Comparison of ENCODE assay signal across 30 cellular contexts in genomic region chr16:53290520-53290919, GRCh38.
"Had no signal": no experiment of that assay in that cellular context is flagged by ENCODE, and none has a peak within 500 bp of the region (broad histone marks: within the 10 kb centered on the region; RNA-seq: fewer than 3 reads in every experiment).

No MANE protein-coding gene starts in this region.

- H3K4me3 Mint-ChIP-seq: activated CD4-positive, alpha-beta memory T cell treated with anti-CD3 and anti-CD28 coated beads, Interleukin-2, amount 10 ng/mL, durations not matched to agents 7 days and 5 days; activated CD4-positive, alpha-beta T cell treated with anti-CD3 and anti-CD28 coated beads, Interleukin-2, amount 10 ng/mL, durations not matched to agents 7 days and 5 days; activated naive CD8-positive, alpha-beta T cell treated with anti-CD3 and anti-CD28 coated beads for 36 hours; brain; endodermal cell; nephron; stimulated activated naive B cell treated with anti-CD40 and anti-IgM and Interleukin-4, amounts not matched to agents 10 μg/mL and 1 μg/mL and 100 μg/mL, for 72 hours; T-helper 1 cell treated with Interleukin-12 subunit alpha and Interleukin-12 subunit beta and Interleukin-4 antibody, amounts not matched to agents 30 μg/mL and 1 μg/mL, for 36 hours had no signal

- H3K27ac ChIP-seq: adrenal gland, cardiac muscle cell, esophagus squamous epithelium, heart right ventricle, neutrophil, pancreas, prostate gland, sigmoid colon, stomach, thyroid gland, upper lobe of right lung had no signal

- H3K27ac Mint-ChIP-seq: activated CD4-positive, alpha-beta memory T cell treated with anti-CD3 and anti-CD28 coated beads, Interleukin-2, amount 10 ng/mL, durations not matched to agents 7 days and 5 days; activated CD4-positive, alpha-beta T cell treated with anti-CD3 and anti-CD28 coated beads, Interleukin-2, amount 10 ng/mL, durations not matched to agents 7 days and 5 days; activated naive CD8-positive, alpha-beta T cell treated with anti-CD3 and anti-CD28 coated beads for 36 hours; endodermal cell; nephron; T-helper 1 cell treated with Interleukin-12 subunit alpha and Interleukin-12 subunit beta and Interleukin-4 antibody, amounts not matched to agents 30 μg/mL and 1 μg/mL, for 36 hours had no signal

- H3K27me3 Mint-ChIP-seq: activated CD4-positive, alpha-beta memory T cell treated with anti-CD3 and anti-CD28 coated beads, Interleukin-2, amount 10 ng/mL, durations not matched to agents 7 days and 5 days; activated CD4-positive, alpha-beta T cell treated with anti-CD3 and anti-CD28 coated beads, Interleukin-2, amount 10 ng/mL, durations not matched to agents 7 days and 5 days; activated naive CD8-positive, alpha-beta T cell treated with anti-CD3 and anti-CD28 coated beads for 36 hours; brain; stimulated activated naive B cell treated with anti-CD40 and anti-IgM and Interleukin-4, amounts not matched to agents 10 μg/mL and 1 μg/mL and 100 μg/mL, for 72 hours had no signal

- H3K4me1 Mint-ChIP-seq: activated CD4-positive, alpha-beta memory T cell treated with anti-CD3 and anti-CD28 coated beads, Interleukin-2, amount 10 ng/mL, durations not matched to agents 7 days and 5 days; activated CD4-positive, alpha-beta T cell treated with anti-CD3 and anti-CD28 coated beads, Interleukin-2, amount 10 ng/mL, durations not matched to agents 7 days and 5 days; brain; endodermal cell; nephron had no signal

- ATAC-seq: heart right ventricle; pancreas; stimulated activated naive B cell treated with anti-CD40 and anti-IgM and Interleukin-4, amounts not matched to agents 10 μg/mL and 1 μg/mL and 100 μg/mL, for 72 hours; upper lobe of right lung had no signal

- H3K9me3 ChIP-seq: adrenal gland, esophagus squamous epithelium, heart right ventricle, neutrophil, pancreas, prostate gland, sigmoid colon, stomach, thyroid gland, upper lobe of right lung had no signal

- H3K27me3 ChIP-seq: adrenal gland, cardiac muscle cell, esophagus squamous epithelium, heart right ventricle, neutrophil, pancreas, sigmoid colon, stomach, thyroid gland, upper lobe of right lung had no signal

- H3K4me1 ChIP-seq: esophagus squamous epithelium, heart right ventricle, pancreas, prostate gland, sigmoid colon, stomach, thyroid gland, upper lobe of right lung had no signal

- H3K9me3 Mint-ChIP-seq: activated CD4-positive, alpha-beta memory T cell treated with anti-CD3 and anti-CD28 coated beads, Interleukin-2, amount 10 ng/mL, durations not matched to agents 7 days and 5 days; activated CD4-positive, alpha-beta T cell treated with anti-CD3 and anti-CD28 coated beads, Interleukin-2, amount 10 ng/mL, durations not matched to agents 7 days and 5 days; activated naive CD8-positive, alpha-beta T cell treated with anti-CD3 and anti-CD28 coated beads for 36 hours; brain; endodermal cell; nephron; stimulated activated naive B cell treated with anti-CD40 and anti-IgM and Interleukin-4, amounts not matched to agents 10 μg/mL and 1 μg/mL and 100 μg/mL, for 72 hours; T-helper 1 cell treated with Interleukin-12 subunit alpha and Interleukin-12 subunit beta and Interleukin-4 antibody, amounts not matched to agents 30 μg/mL and 1 μg/mL, for 36 hours had no signal

- H3K4me3 ChIP-seq: adrenal gland, cardiac muscle cell, esophagus squamous epithelium, heart right ventricle, pancreas, prostate gland, sigmoid colon, stomach, thyroid gland, upper lobe of right lung had no signal

- DNase-seq: activated CD4-positive, alpha-beta memory T cell treated with anti-CD3 and anti-CD28 coated beads, Interleukin-2, amount 10 ng/mL, durations not matched to agents 7 days and 5 days; activated CD4-positive, alpha-beta T cell treated with anti-CD3 and anti-CD28 coated beads for 1 hour; activated CD4-positive, alpha-beta T cell treated with anti-CD3 and anti-CD28 coated beads, Interleukin-2, amount 10 ng/mL, durations not matched to agents 7 days and 5 days; activated CD8-positive, alpha-beta memory T cell treated with anti-CD3 and anti-CD28 coated beads, Interleukin-2, amount 50 U/mL, for 48 hours; activated naive CD4-positive, alpha-beta T cell; activated naive CD8-positive, alpha-beta T cell treated with anti-CD3 and anti-CD28 coated beads for 36 hours; activated T-cell treated with anti-CD3 and anti-CD28 coated beads, Interleukin-2, amount 50 U/mL, for 48 hours; adrenal gland; aorta; endodermal cell; esophagus squamous epithelium; foreskin melanocyte; heart right ventricle; midbrain; pancreas; retina; sigmoid colon; small intestine; stimulated activated CD4-positive, alpha-beta T cell treated with anti-CD3 and anti-CD28 coated beads, Interleukin-4, amount 100 ng/mL, for 24 hours; stimulated activated naive B cell treated with anti-CD40 and anti-IgM and Interleukin-4, amounts not matched to agents 10 μg/mL and 1 μg/mL and 100 μg/mL, for 72 hours; stomach; T1000; thyroid gland; upper lobe of right lung had no signal
